Comparison of ENCODE assay signal across 8 cellular contexts in genomic region chr10:80444646-80445319, GRCh38. TPM values are rescaled to one million over a fixed set of nuclear protein-coding genes. Genes with fewer than 3 reads are reported as not detected.
DNase-seq lines count a peak whose midpoint lies in the region; ATAC-seq and TF ChIP-seq lines count a peak whose summit lies in the region.

No MANE protein-coding gene starts in this region.

- no peaks in the 10 kb centered on the region for H3K9me2 ChIP-seq in PC-9 (ENCODE audit: insufficient read depth)

- POLR2A ChIA-PET in PC-9 (lab: Charles Lee; ENCODE audit: unreplicated experiment), result interaction anchor here (0.6 to 1.0 kb wide), 3 partner anchors 16 to 61 kb away, joined by 3 to 5 read pairs (median 4); no protein-coding TSS in a partner anchor

- no peak overlapping the region for H3K9ac ChIP-seq in parathyroid adenoma

- no peaks in the 10 kb centered on the region for H4K20me1 ChIP-seq in PC-9 (ENCODE audit: insufficient read depth)

- no peaks in the 10 kb centered on the region for H3K27me3 ChIP-seq in PC-9 (ENCODE audit: insufficient read depth, low read depth)
- H3K27me3 ChIP-seq in parathyroid adenoma (ENCODE audit: control insufficient read depth, insufficient read depth, low read length), result no peaks in the 10 kb centered on the region

- H3K4me3 ChIP-seq in PC-9 (no peak overlapping the region), parathyroid adenoma (ENCODE audit: low read depth, low read length) (no peak overlapping the region)

- CTCF ChIA-PET in PC-9 (lab: Charles Lee), result interaction anchor here (0.6 to 4.5 kb wide), 10 partner anchors 8 to 92 kb away, joined by 3 to 46 read pairs (median 4); no protein-coding TSS in a partner anchor

- H3K4me1 ChIP-seq in PC-9 (replicated peaks; ENCODE audit: insufficient read depth), result peaks cover 23% of the 10 kb centered on the region
- H3K4me1 ChIP-seq in parathyroid adenoma, result peaks cover 23% of the 10 kb centered on the region

- BruUV-seq in PC-9 (replicated peaks; lab: Mats Ljungman, UMichigan), result no TSS peak

- H3K27ac ChIP-seq in PC-9 (no peak overlapping the region), parathyroid adenoma (no peak overlapping the region)

- H2AFZ ChIP-seq in PC-9 (no peak overlapping the region), parathyroid adenoma (no peak overlapping the region)

- H3K36me3 ChIP-seq in PC-9 (ENCODE audit: low read depth) (no peaks in the 10 kb centered on the region), parathyroid adenoma (ENCODE audit: control insufficient read depth, insufficient read depth, low read length) (no peaks in the 10 kb centered on the region)

- TF ChIP-seq CTCF in PC-9 (conservative IDR thresholded peaks at IDR 0.05) (peak; percentile 73), parathyroid adenoma (IDR thresholded peaks at IDR 0.05) (peak; percentile 92)

- H3K4me2 ChIP-seq in PC-9 (peak overlapping the region; percentile 10; the same call in 1 of the 2 replicates), parathyroid adenoma (ENCODE audit: low read length) (no peak overlapping the region)

- ATAC-seq in GM19455 (IDR thresholded peaks at IDR 0.05; ENCODE audit: unreplicated experiment) (peak; percentile 78), HG03442 (IDR thresholded peaks at IDR 0.05; ENCODE audit: unreplicated experiment) (peak; percentile 78)

- peaks cover 15% of the 10 kb centered on the region; the same call in 1 of the 2 replicates for H3F3A ChIP-seq in PC-9 (ENCODE audit: insufficient read depth, low read depth)

- H3K9me3 ChIP-seq in PC-9 (ENCODE audit: insufficient read depth, low read depth) (no peaks in the 10 kb centered on the region), parathyroid adenoma (ENCODE audit: control insufficient read depth, low read length) (no peaks in the 10 kb centered on the region)

- DNase-seq in DMS 273 treated with DMSO at 0.1 percent for 48 hours (lab: John Stamatoyannopoulos, UW) (peak; percentile 18), PC-9 (peak; percentile 48 to 60), foreskin melanocyte (peak; percentile 87), SHP77 (lab: John Stamatoyannopoulos, UW) (no peak)
- DNase-seq in activated naive CD4-positive, alpha-beta T cell treated with Interleukin-2 at 50 U/mL for 16 hours, result peak; percentile 64

- intact Hi-C loops in PC-9 (cut with micrococcal nuclease; ENCODE audit: unreplicated experiment), result loop anchor here (1.0 to 5.0 kb wide), 7 partner anchors 61 to 253 kb away; no protein-coding TSS in a partner anchor

- H3K79me2 ChIP-seq in PC-9 (ENCODE audit: low read depth) (no peaks in the 10 kb centered on the region), parathyroid adenoma (peaks cover 2% of the 10 kb centered on the region)

RNA-seq across cellular contexts. Expression of gene TSPAN14, which starts 9.3 kb away (rescaled TPM):
- total RNA-seq in PC-9 (2021), result 114 and 135 TPM in 2 replicates

RNA-seq across cellular contexts. Expression of gene PRXL2A, which starts 36.4 kb away (rescaled TPM):
- total RNA-seq in PC-9 (2021), result 88.7 and 105 TPM in 2 replicates

Comparison
In these comparisons a context has a peak if more than half of its experiments do, and no peak if none do; other contexts are left out.
1. DNase-seq: peak in DMS 273 treated with DMSO at 0.1 percent for 48 hours (single experiment), PC-9 (2 of 2), activated naive CD4-positive, alpha-beta T cell treated with Interleukin-2 at 50 U/mL for 16 hours (single experiment) and foreskin melanocyte (single experiment); none in SHP77 (0 of 2).